ENCODE assay signal across 1 cellular context in genomic region chr21:31295676-31296075, GRCh38.
TF ChIP-seq lines count a peak whose summit lies in the region.

No MANE protein-coding gene starts in this region.

TF ChIP-seq in IMR-90, 13 proteins besides CTCF, POLR2A, EP300 and RAD21 (continued from another document):
- TF ChIP-seq USF2 (IDR thresholded peaks at IDR 0.05; ENCODE audit: low read depth, low read length) = no peak
- TF ChIP-seq MAFK (IDR thresholded peaks at IDR 0.05; ENCODE audit: low read depth, low read length) = no peak
- no peak for TF ChIP-seq ELK1 (IDR thresholded peaks at IDR 0.05; ENCODE audit: borderline replicate concordance, low read depth, low read length)
